12 cellular contexts compared by ENCODE assay signal in the genomic region with DNA sequence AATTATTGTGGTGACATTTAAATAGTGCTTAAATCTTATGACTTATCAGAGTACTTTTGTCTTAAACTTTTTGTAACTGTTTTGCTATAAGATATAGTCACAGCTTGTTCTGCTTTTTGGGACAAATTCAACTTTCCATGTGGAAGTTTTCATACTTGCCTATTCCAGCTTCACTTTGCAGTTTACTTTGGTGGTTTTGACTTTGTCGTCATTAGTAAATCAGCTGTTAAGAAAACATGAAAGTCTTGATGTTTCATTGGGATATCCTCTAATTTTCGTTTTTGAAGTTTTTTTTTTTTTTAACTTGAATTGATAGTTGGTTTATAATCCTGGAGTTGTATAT. TPM values are rescaled to one million over a fixed set of nuclear protein-coding genes. Genes with fewer than 3 reads are reported as not detected.
A peak's percentile ranks its signal among the peaks of the same experiment; 100 is the strongest.
DNase-seq lines count a peak whose midpoint lies in the region; ATAC-seq and TF ChIP-seq lines count a peak whose summit lies in the region.
"Had no signal": no experiment of that assay in that cellular context is flagged by ENCODE, and none has a peak within 500 bp of the region (broad histone marks: within the 10 kb centered on the region; RNA-seq: fewer than 3 reads in every experiment).

No MANE protein-coding gene starts in this region.

- peaks cover 15% of the 10 kb centered on the region for H3K4me1 ChIP-seq in SJSA1 (replicated peaks)
- H3K4me1 ChIP-seq in fibroblast of lung (ENCODE audit: control insufficient read depth, extremely low read depth, insufficient read depth, low read length): peaks cover 13% of the 10 kb centered on the region
- peaks cover 21% of the 10 kb centered on the region for H3K4me1 ChIP-seq in smooth muscle cell (ENCODE audit: low read depth)

- H3K27ac ChIP-seq in SJSA1: peak overlapping the region; percentile 6; the same call in 1 of the 2 replicates
- H3K27ac ChIP-seq in fibroblast of lung (ENCODE audit: insufficient read depth, low read length): peak overlapping the region; percentile 60
- H3K27ac ChIP-seq in smooth muscle cell (ENCODE audit: low read depth): peak overlapping the region; percentile 98

- DNase-seq in activated CD8-positive, alpha-beta T cell treated with anti-CD3 and anti-CD28 coated beads for 36 hours: no peak
- no peak for DNase-seq in activated CD8-positive, alpha-beta T cell treated with anti-CD3 and anti-CD28 coated beads, Interleukin-2, amount 10 ng/mL, durations not matched to agents 7 days and 5 days
- DNase-seq in SJSA1 (ENCODE audit: low read depth in 1 of 2, low spot score in 2 of 2) (no peak), fibroblast of lung (ENCODE audit: low read depth in 2 of 2) (peak; percentile 74 to 80), smooth muscle cell (lab: John Stamatoyannopoulos, UW; ENCODE audit: unreplicated experiment) (no peak), NCI-H146 treated with DMSO at 0.1 percent for 48 hours (lab: John Stamatoyannopoulos, UW; ENCODE audit: unreplicated experiment) (no peak)
- no peak for DNase-seq in activated CD4-positive, alpha-beta memory T cell treated with anti-CD3 and anti-CD28 coated beads for 36 hours
- DNase-seq: activated CD4-positive, CD25-positive, alpha-beta regulatory T cell; activated naive CD8-positive, alpha-beta T cell treated with anti-CD3 and anti-CD28 coated beads, Interleukin-2, amount 10 ng/mL, durations not matched to agents 7 days and 5 days; stimulated activated naive CD4-positive, alpha-beta T cell treated with Interleukin-2 at 50 U/mL for 16 hours had no signal

- CTCF ChIA-PET in activated CD8-positive, alpha-beta T cell treated with anti-CD3 and anti-CD28 coated beads for 36 hours (lab: Charles Lee): interaction anchor here (1.7 kb wide), 1 partner anchor 8 kb away, joined by 3 read pairs; no protein-coding TSS in a partner anchor
- CTCF ChIA-PET in activated CD8-positive, alpha-beta T cell treated with anti-CD3 and anti-CD28 coated beads, Interleukin-2, amount 10 ng/mL, durations not matched to agents 7 days and 5 days (lab: Charles Lee): interaction anchor here (0.6 to 1.1 kb wide), 2 partner anchors 10 to 13 kb away, joined by 3 to 5 read pairs; no protein-coding TSS in a partner anchor
- CTCF ChIA-PET in activated CD4-positive, alpha-beta memory T cell treated with anti-CD3 and anti-CD28 coated beads for 36 hours (lab: Charles Lee): no interaction called here

- peak overlapping the region; percentile 88 for H3K27ac Mint-ChIP-seq in activated CD8-positive, alpha-beta T cell treated with anti-CD3 and anti-CD28 coated beads for 36 hours
- no peak overlapping the region for H3K27ac Mint-ChIP-seq in activated CD8-positive, alpha-beta T cell treated with anti-CD3 and anti-CD28 coated beads, Interleukin-2, amount 10 ng/mL, durations not matched to agents 7 days and 5 days
- no peak overlapping the region for H3K27ac Mint-ChIP-seq in activated CD4-positive, alpha-beta memory T cell treated with anti-CD3 and anti-CD28 coated beads for 36 hours
- H3K27ac Mint-ChIP-seq: nephron had no signal

- H3K9ac ChIP-seq in fibroblast of lung (ENCODE audit: insufficient read depth, low read length): no peak overlapping the region
- H3K9ac ChIP-seq in smooth muscle cell (ENCODE audit: low read depth): peak overlapping the region; percentile 38

- WGBS in smooth muscle cell (ENCODE audit: low lambda C conversion rate): 39% methylated on average over 2 of the region's 2 CpGs

- no peak overlapping the region for H3K4me3 Mint-ChIP-seq in activated CD8-positive, alpha-beta T cell treated with anti-CD3 and anti-CD28 coated beads for 36 hours
- no peak overlapping the region for H3K4me3 Mint-ChIP-seq in activated CD8-positive, alpha-beta T cell treated with anti-CD3 and anti-CD28 coated beads, Interleukin-2, amount 10 ng/mL, durations not matched to agents 7 days and 5 days
- H3K4me3 Mint-ChIP-seq in activated CD4-positive, alpha-beta memory T cell treated with anti-CD3 and anti-CD28 coated beads for 36 hours: no peak overlapping the region
- H3K4me3 Mint-ChIP-seq: nephron had no signal

- no peak overlapping the region for H3K4me3 ChIP-seq in SJSA1
- H3K4me3 ChIP-seq in fibroblast of lung (replicated peaks in 1 of 4; ENCODE audit: control extremely low read depth in 1 of 4, insufficient read depth in 1 of 4, low read depth in 3 of 4, low read length in 4 of 4): no peak overlapping the region
- H3K4me3 ChIP-seq in smooth muscle cell: no peak overlapping the region

- peaks cover 55% of the 10 kb centered on the region for H3K36me3 Mint-ChIP-seq in activated CD8-positive, alpha-beta T cell treated with anti-CD3 and anti-CD28 coated beads for 36 hours (ENCODE audit: low read depth)
- peaks cover 45% of the 10 kb centered on the region for H3K36me3 Mint-ChIP-seq in activated CD8-positive, alpha-beta T cell treated with anti-CD3 and anti-CD28 coated beads, Interleukin-2, amount 10 ng/mL, durations not matched to agents 7 days and 5 days (ENCODE audit: low read depth)
- peaks cover 58% of the 10 kb centered on the region for H3K36me3 Mint-ChIP-seq in activated CD4-positive, alpha-beta memory T cell treated with anti-CD3 and anti-CD28 coated beads for 36 hours

- H3K9me3 ChIP-seq in SJSA1 (replicated peaks) (no peaks in the 10 kb centered on the region), fibroblast of lung (ENCODE audit: control insufficient read depth, insufficient read depth, low read depth, low read length) (no peaks in the 10 kb centered on the region), smooth muscle cell (replicated peaks; ENCODE audit: low read depth) (no peaks in the 10 kb centered on the region)

- H3K9me3 Mint-ChIP-seq in activated CD8-positive, alpha-beta T cell treated with anti-CD3 and anti-CD28 coated beads for 36 hours: no peaks in the 10 kb centered on the region
- H3K9me3 Mint-ChIP-seq in activated CD8-positive, alpha-beta T cell treated with anti-CD3 and anti-CD28 coated beads, Interleukin-2, amount 10 ng/mL, durations not matched to agents 7 days and 5 days (ENCODE audit: insufficient read depth): no peaks in the 10 kb centered on the region
- peaks cover 3% of the 10 kb centered on the region for H3K9me3 Mint-ChIP-seq in activated CD4-positive, alpha-beta memory T cell treated with anti-CD3 and anti-CD28 coated beads for 36 hours

- no peak overlapping the region for H2AFZ ChIP-seq in fibroblast of lung (ENCODE audit: low read length)
- H2AFZ ChIP-seq in smooth muscle cell (ENCODE audit: low read depth): no peak overlapping the region

- TF ChIP-seq CTCF in activated CD8-positive, alpha-beta T cell treated with anti-CD3 and anti-CD28 coated beads for 36 hours (IDR thresholded peaks at IDR 0.05): no peak
- TF ChIP-seq CTCF in fibroblast of lung (conservative IDR thresholded peaks at IDR 0.05 in 1 of 2, IDR thresholded peaks at IDR 0.05 in 1 of 2; ENCODE audit: low read depth in 1 of 2, low read length in 2 of 2) (no peak), smooth muscle cell (IDR thresholded peaks at IDR 0.05; ENCODE audit: borderline replicate concordance, insufficient read depth, poor library complexity, severe bottlenecking) (no peak)

- POLR2A ChIA-PET in activated CD8-positive, alpha-beta T cell treated with anti-CD3 and anti-CD28 coated beads for 36 hours (lab: Charles Lee): interaction anchor here (1.4 kb wide), 1 partner anchor 31 kb away, joined by 5 read pairs; a partner anchor contains a TSS
- POLR2A ChIA-PET in activated CD8-positive, alpha-beta T cell treated with anti-CD3 and anti-CD28 coated beads, Interleukin-2, amount 10 ng/mL, durations not matched to agents 7 days and 5 days (lab: Charles Lee): no interaction called here
- POLR2A ChIA-PET in activated CD4-positive, alpha-beta memory T cell treated with anti-CD3 and anti-CD28 coated beads for 36 hours (lab: Charles Lee): interaction anchor here (3.4 kb wide), 1 partner anchor 31 kb away, joined by 10 read pairs; a partner anchor contains a TSS

- H3K36me3 ChIP-seq in SJSA1 (peaks cover 22% of the 10 kb centered on the region), fibroblast of lung (ENCODE audit: control insufficient read depth, insufficient read depth, low read length) (no peaks in the 10 kb centered on the region), smooth muscle cell (ENCODE audit: low read depth) (no peaks in the 10 kb centered on the region)

- H3K79me2 ChIP-seq in fibroblast of lung (ENCODE audit: control insufficient read depth, insufficient read depth, low read length) (peaks cover 9% of the 10 kb centered on the region), smooth muscle cell (ENCODE audit: low read depth) (peaks cover 29% of the 10 kb centered on the region)

- H3K27me3 ChIP-seq in SJSA1 (replicated peaks): no peaks in the 10 kb centered on the region
- no peaks in the 10 kb centered on the region for H3K27me3 ChIP-seq in fibroblast of lung (ENCODE audit: control insufficient read depth, insufficient read depth, low read length)
- H3K27me3 ChIP-seq in smooth muscle cell (ENCODE audit: low read depth): no peaks in the 10 kb centered on the region

- peaks cover 23% of the 10 kb centered on the region for H3K4me1 Mint-ChIP-seq in activated CD8-positive, alpha-beta T cell treated with anti-CD3 and anti-CD28 coated beads for 36 hours (ENCODE audit: low read depth)
- H3K4me1 Mint-ChIP-seq in activated CD8-positive, alpha-beta T cell treated with anti-CD3 and anti-CD28 coated beads, Interleukin-2, amount 10 ng/mL, durations not matched to agents 7 days and 5 days (ENCODE audit: low read depth): peaks cover 27% of the 10 kb centered on the region
- H3K4me1 Mint-ChIP-seq in activated CD4-positive, alpha-beta memory T cell treated with anti-CD3 and anti-CD28 coated beads for 36 hours (ENCODE audit: low read depth): peaks cover 17% of the 10 kb centered on the region
- H3K4me1 Mint-ChIP-seq: nephron had no signal

- ATAC-seq in activated CD8-positive, alpha-beta T cell treated with anti-CD3 and anti-CD28 coated beads for 36 hours: no peak
- ATAC-seq in activated CD8-positive, alpha-beta T cell treated with anti-CD3 and anti-CD28 coated beads, Interleukin-2, amount 10 ng/mL, durations not matched to agents 7 days and 5 days: no peak
- ATAC-seq in HG02798 (IDR thresholded peaks at IDR 0.05; ENCODE audit: poor library complexity, unreplicated experiment): no peak

- H4K20me1 ChIP-seq in fibroblast of lung (ENCODE audit: control insufficient read depth, extremely low read depth, insufficient read depth, low read length): no peaks in the 10 kb centered on the region
- H4K20me1 ChIP-seq in smooth muscle cell (ENCODE audit: low read depth): no peaks in the 10 kb centered on the region

- H3K4me2 ChIP-seq in fibroblast of lung (ENCODE audit: extremely low read depth, insufficient read depth, low read length): peak overlapping the region; percentile 33
- H3K4me2 ChIP-seq in smooth muscle cell: peak overlapping the region; percentile 52

- intact Hi-C loops in activated CD8-positive, alpha-beta T cell treated with anti-CD3 and anti-CD28 coated beads for 36 hours (cut with micrococcal nuclease): no loop called here
- intact Hi-C loops in activated CD4-positive, alpha-beta memory T cell treated with anti-CD3 and anti-CD28 coated beads for 36 hours (cut with micrococcal nuclease): loop anchor here (1.0 kb wide), 1 partner anchor 32 kb away; a partner anchor contains a TSS

- H3K27me3 Mint-ChIP-seq in activated CD8-positive, alpha-beta T cell treated with anti-CD3 and anti-CD28 coated beads for 36 hours: no peaks in the 10 kb centered on the region
- H3K27me3 Mint-ChIP-seq in activated CD8-positive, alpha-beta T cell treated with anti-CD3 and anti-CD28 coated beads, Interleukin-2, amount 10 ng/mL, durations not matched to agents 7 days and 5 days (ENCODE audit: low read depth): no peaks in the 10 kb centered on the region
- H3K27me3 Mint-ChIP-seq in activated CD4-positive, alpha-beta memory T cell treated with anti-CD3 and anti-CD28 coated beads for 36 hours: no peaks in the 10 kb centered on the region
- H3K27me3 Mint-ChIP-seq: activated naive CD8-positive, alpha-beta T cell treated with anti-CD3 and anti-CD28 coated beads, Interleukin-2, amount 10 ng/mL, durations not matched to agents 7 days and 5 days had no signal

- H3F3A ChIP-seq in smooth muscle cell (ENCODE audit: low read depth): peaks cover 27% of the 10 kb centered on the region

RNA-seq across cellular contexts. Expression of a gene that starts 31.3 kb away (rescaled TPM):
- total RNA-seq in activated CD8-positive, alpha-beta T cell treated with anti-CD3 and anti-CD28 coated beads for 36 hours: 10 to 100 TPM; 22.4 to 22.6 TPM
- 10 to 100 TPM; 16.6 to 20.0 TPM for total RNA-seq in activated CD8-positive, alpha-beta T cell treated with anti-CD3 and anti-CD28 coated beads, Interleukin-2, amount 10 ng/mL, durations not matched to agents 7 days and 5 days
- 9.8 and 17.2 TPM in 2 replicates for total RNA-seq in SJSA1 (2014; rRNA removed; shearing (Covaris generic))
- 53.2 and 72.7 TPM in 2 replicates for total RNA-seq in fibroblast of lung
- polyA plus RNA-seq in fibroblast of lung: 27.0 and 34.8 TPM in 2 replicates
- polyA plus RNA-seq in fibroblast of lung (2012): 21.6 and 23.8 TPM in 2 replicates
- polyA minus RNA-seq in fibroblast of lung (ENCODE audit: low replicate concordance): 5.0 and 8.2 TPM in 2 replicates
- total RNA-seq in smooth muscle cell: 32.5 and 33.4 TPM in 2 replicates
- 30.9 and 33.0 TPM in 2 replicates for polyA plus RNA-seq in smooth muscle cell
- 10 to 100 TPM; 20.7 to 23.2 TPM for total RNA-seq in activated CD4-positive, alpha-beta memory T cell treated with anti-CD3 and anti-CD28 coated beads for 36 hours

RNA-seq across cellular contexts. Expression of a gene that starts 32.0 kb away (rescaled TPM):
- 10 to 100 TPM; 37.5 to 45.7 TPM for total RNA-seq in activated CD8-positive, alpha-beta T cell treated with anti-CD3 and anti-CD28 coated beads for 36 hours
- 10 to 100 TPM; 24.3 to 26.9 TPM for total RNA-seq in activated CD8-positive, alpha-beta T cell treated with anti-CD3 and anti-CD28 coated beads, Interleukin-2, amount 10 ng/mL, durations not matched to agents 7 days and 5 days
- total RNA-seq in SJSA1 (2014; rRNA removed; shearing (Covaris generic)): 47.0 and 65.2 TPM in 2 replicates
- total RNA-seq in fibroblast of lung: 75.2 and 86.0 TPM in 2 replicates
- 84.8 and 92.0 TPM in 2 replicates for polyA plus RNA-seq in fibroblast of lung
- polyA plus RNA-seq in fibroblast of lung (2012): 45.7 and 49.6 TPM in 2 replicates
- 33.9 and 38.8 TPM in 2 replicates for polyA minus RNA-seq in fibroblast of lung (ENCODE audit: low replicate concordance)
- 145 and 175 TPM in 2 replicates for total RNA-seq in smooth muscle cell
- 50.3 and 76.0 TPM in 2 replicates for polyA plus RNA-seq in smooth muscle cell
- 10 to 100 TPM; 44.2 to 51.5 TPM for total RNA-seq in activated CD4-positive, alpha-beta memory T cell treated with anti-CD3 and anti-CD28 coated beads for 36 hours

Comparison
In these comparisons a context has a peak if more than half of its experiments do, and no peak if none do; other contexts are left out.
1. DNase-seq: peak in fibroblast of lung (2 of 2); none in activated CD8-positive, alpha-beta T cell treated with anti-CD3 and anti-CD28 coated beads for 36 hours (single experiment), activated CD8-positive, alpha-beta T cell treated with anti-CD3 and anti-CD28 coated beads, Interleukin-2, amount 10 ng/mL, durations not matched to agents 7 days and 5 days (single experiment), SJSA1 (0 of 2), smooth muscle cell (single experiment), activated CD4-positive, alpha-beta memory T cell treated with anti-CD3 and anti-CD28 coated beads for 36 hours (single experiment) and NCI-H146 treated with DMSO at 0.1 percent for 48 hours (single experiment).
2. H3K27ac ChIP-seq: peak in every context shown above with its lines; median percentile 98 in smooth muscle cell; 60 in fibroblast of lung; 6 in SJSA1.